ENCODE assay signal across 18 cellular contexts in genomic region chr7:33748793-33749192, GRCh38.
DNase-seq lines count a peak whose midpoint lies in the region; ATAC-seq and TF ChIP-seq lines count a peak whose summit lies in the region.
"Had no signal": no experiment of that assay in that cellular context is flagged by ENCODE, and none has a peak within 500 bp of the region (broad histone marks: within the 10 kb centered on the region; RNA-seq: fewer than 3 reads in every experiment).

No MANE protein-coding gene starts in this region.

- no peak overlapping the region for H4K91ac ChIP-seq in IMR-90 (ENCODE audit: insufficient read depth, low read depth, low read length)
- H4K91ac ChIP-seq in trophoblast cell (ENCODE audit: low read depth, low read length), result no peak overlapping the region

- no peak for ATAC-seq in IMR-90 (ENCODE audit: low read depth)
- no peak for ATAC-seq in activated CD4-positive, CD25-positive, alpha-beta regulatory T cell treated with anti-CD3 and anti-CD28 coated beads, Interleukin-2, amount 50 U/mL, for 24 hours
- ATAC-seq: SK-N-SH treated with all-trans-retinoic acid at 6 μM for 48 hours had no signal

- 71% methylated on average over 3 of the region's 7 CpGs; no CpG with 5 or more reads in 1 of the 2 experiments for WGBS in IMR-90 (ENCODE audit: extremely low coverage in 2 of 2, insufficient read length in 1 of 2), 2 experiments
- WGBS in trophoblast cell (ENCODE audit: extremely low coverage, insufficient coverage, insufficient read length), result no CpG with 5 or more reads among the region's 7 CpGs

- peaks cover 10% of the 10 kb centered on the region for H3K9me1 ChIP-seq in IMR-90 (ENCODE audit: insufficient read depth, low read length)

- H3K27ac ChIP-seq in IMR-90 (ENCODE audit: insufficient read depth, low read length) (no peak overlapping the region), trophoblast cell (ENCODE audit: low read depth, low read length) (no peak overlapping the region)

- TF ChIP-seq CTCF in IMR-90 (conservative IDR thresholded peaks at IDR 0.05; ENCODE audit: low read depth, low read length) (no peak), choroid plexus epithelial cell (conservative IDR thresholded peaks at IDR 0.05; ENCODE audit: low read depth, low read length) (no peak)

- H4K5ac ChIP-seq in IMR-90 (ENCODE audit: low read depth, low read length), result no peak overlapping the region

- H4K8ac ChIP-seq in IMR-90 (ENCODE audit: low read depth in 2 of 2, low read length in 2 of 2), result no peak overlapping the region
- H4K8ac ChIP-seq in trophoblast cell (ENCODE audit: low read depth, low read length), result no peak overlapping the region

- H4K20me1 ChIP-seq in IMR-90 (ENCODE audit: insufficient read depth, low read length), result no peaks in the 10 kb centered on the region; the same call in 1 of the 2 replicates

- H2BK20ac ChIP-seq in IMR-90 (ENCODE audit: low read depth, low read length), result no peak overlapping the region

- H3K14ac ChIP-seq in IMR-90 (replicated peaks; ENCODE audit: low read depth, low read length) (no peak overlapping the region), trophoblast cell (ENCODE audit: low read length) (no peak overlapping the region)

- H2AK5ac ChIP-seq in IMR-90 (ENCODE audit: low read depth, low read length), result peak overlapping the region; percentile 54; the same call in 1 of the 2 replicates
- no peak overlapping the region for H2AK5ac ChIP-seq in trophoblast cell (ENCODE audit: low read length)

- CTCF ChIA-PET in IMR-90 (lab: Yijun Ruan, JAX), result no interaction called here

- no peak overlapping the region for H3K56ac ChIP-seq in IMR-90 (ENCODE audit: extremely low read depth, insufficient read depth, low read length)

- no peak for TF ChIP-seq POLR2A in IMR-90 (IDR thresholded peaks at IDR 0.05; ENCODE audit: low read depth, low read length)

- DNase-seq in IMR-90, result no peak
- DNase-seq in M059J (ENCODE audit: low read depth), result peak; percentile 61
- DNase-seq in choroid plexus epithelial cell (ENCODE audit: low read depth), result peak; percentile 69
- peak; percentile 48 to 52 for DNase-seq in trophoblast cell
- DNase-seq in GDM1 (lab: John Stamatoyannopoulos, UW), result no peak
- DNase-seq in OCI-M1 (lab: John Stamatoyannopoulos, UW), result no peak
- DNase-seq: BE2C, DMS53, GF-D8, Kasumi-1, MM.1S, NCI-H1092, NCI-H1436, NCI-H187 treated with DMSO at 0.1 percent for 48 hours, NCI-H526, SIG-M5 had no signal

- no peak overlapping the region for H2BK12ac ChIP-seq in trophoblast cell (ENCODE audit: low read length)

- H3K9ac ChIP-seq in IMR-90 (ENCODE audit: low read depth, low read length) (no peak overlapping the region), trophoblast cell (ENCODE audit: low read length) (no peak overlapping the region)

- H3K4me2 ChIP-seq in IMR-90 (ENCODE audit: low read depth, low read length) (no peak overlapping the region), trophoblast cell (ENCODE audit: low read length) (no peak overlapping the region)

- no peak overlapping the region for H2BK5ac ChIP-seq in IMR-90 (ENCODE audit: low read depth, low read length, poor library complexity, severe bottlenecking)
- H2BK5ac ChIP-seq in trophoblast cell (ENCODE audit: low read depth, low read length, poor library complexity), result no peak overlapping the region

- intact Hi-C loops in IMR-90 (cut with micrococcal nuclease), result no loop called here

- no peaks in the 10 kb centered on the region for H3K79me2 ChIP-seq in trophoblast cell (ENCODE audit: control insufficient read depth, insufficient read depth, low read length, poor library complexity)

- no peaks in the 10 kb centered on the region for H3K36me3 ChIP-seq in IMR-90 (ENCODE audit: control insufficient read depth, insufficient read depth, low read length)
- H3K36me3 ChIP-seq in trophoblast cell (ENCODE audit: control insufficient read depth in 1 of 2, insufficient read depth in 2 of 2, low read length in 2 of 2), result no peaks in the 10 kb centered on the region
- H3K36me3 ChIP-seq: BE2C had no signal

- in situ Hi-C loops in IMR-90 (cut with MboI; ENCODE audit: low sequenced_read_pairs), result no loop called here

- H3K4me3 ChIP-seq in IMR-90 (ENCODE audit: insufficient read depth, low read depth, low read length) (no peak overlapping the region), choroid plexus epithelial cell (ENCODE audit: low read depth, low read length) (no peak overlapping the region), trophoblast cell (ENCODE audit: low read depth, low read length) (no peak overlapping the region)

- H2BK15ac ChIP-seq in IMR-90 (ENCODE audit: low read depth, low read length), result 0 out of 3 replicates have a peak overlapping the region, but pooled peaks have one; percentile 21

- BruUV-seq in IMR-90 (replicated peaks; lab: Mats Ljungman, UMichigan), result no TSS peak

- H2BK120ac ChIP-seq in IMR-90 (ENCODE audit: low read depth, low read length), result peak overlapping the region; percentile 33; the same call in 1 of the 2 replicates
- no peak overlapping the region for H2BK120ac ChIP-seq in trophoblast cell (ENCODE audit: insufficient read depth, low read length, poor library complexity)

- no peak overlapping the region for H3K18ac ChIP-seq in IMR-90 (ENCODE audit: low read depth, low read length)
- no peak overlapping the region for H3K18ac ChIP-seq in trophoblast cell (ENCODE audit: low read length)

- peak overlapping the region; percentile 40 for H2AFZ ChIP-seq in IMR-90 (replicated peaks; ENCODE audit: low read length, poor library complexity)
- no peak overlapping the region for H2AFZ ChIP-seq in trophoblast cell (ENCODE audit: insufficient read depth, low read length, poor library complexity)

- dilution Hi-C loops in IMR-90 (cut with HindIII; ENCODE audit: low sequenced_read_pairs, unreplicated experiment), result no loop called here

- H3K4ac ChIP-seq in IMR-90 (ENCODE audit: low read depth, low read length), result peak overlapping the region; percentile 75
- no peak overlapping the region for H3K4ac ChIP-seq in trophoblast cell (ENCODE audit: low read depth, low read length)

- peaks cover 9% of the 10 kb centered on the region for H3K4me1 ChIP-seq in IMR-90 (ENCODE audit: control insufficient read depth, insufficient read depth, low read length)
- H3K4me1 ChIP-seq in trophoblast cell (ENCODE audit: control insufficient read depth in 1 of 2, insufficient read depth in 2 of 2, low read length in 2 of 2), result peaks cover 0 to 3% of the 10 kb centered on the region in 2 experiments
- H3K4me1 ChIP-seq: BE2C had no signal

- TF ChIP-seq RAD21 in IMR-90 (IDR thresholded peaks at IDR 0.05; ENCODE audit: low read length), result no peak

- no peaks in the 10 kb centered on the region for H3K27me3 ChIP-seq in IMR-90 (ENCODE audit: control insufficient read depth, insufficient read depth, low read length)
- no peaks in the 10 kb centered on the region for H3K27me3 ChIP-seq in trophoblast cell (ENCODE audit: insufficient read depth, low read length)
- H3K27me3 ChIP-seq: BE2C had no signal

- H4K12ac ChIP-seq in trophoblast cell (ENCODE audit: low read depth, low read length), result no peak overlapping the region

- POLR2A ChIA-PET in IMR-90 (lab: Charles Lee; ENCODE audit: unreplicated experiment), result no interaction called here

- H3K9me3 ChIP-seq in IMR-90 (ENCODE audit: control insufficient read depth, insufficient read depth, low read length), result no peaks in the 10 kb centered on the region
- peaks cover 2% of the 10 kb centered on the region for H3K9me3 ChIP-seq in trophoblast cell (ENCODE audit: insufficient read depth, low read depth, low read length)
- H3K9me3 ChIP-seq: BE2C had no signal

- peak overlapping the region; percentile 32 for H2AK9ac ChIP-seq in IMR-90 (replicated peaks; ENCODE audit: low read depth, low read length, poor library complexity)

- H3K23ac ChIP-seq in IMR-90 (ENCODE audit: low read depth, low read length) (no peak overlapping the region), trophoblast cell (ENCODE audit: low read length) (no peak overlapping the region)

- H3K79me1 ChIP-seq in IMR-90 (ENCODE audit: low read depth in 1 of 2, low read length in 2 of 2), result no peaks in the 10 kb centered on the region
- H3K79me1 ChIP-seq in trophoblast cell (ENCODE audit: low read length), result no peaks in the 10 kb centered on the region

TF ChIP-seq in IMR-90, 13 proteins besides CTCF, POLR2A, EP300 and RAD21:
- no peak for TF ChIP-seq BHLHE40 (IDR thresholded peaks at IDR 0.05; ENCODE audit: low read depth, low read length)
- no peak for TF ChIP-seq RFX5 (IDR thresholded peaks at IDR 0.05; ENCODE audit: low read depth, low read length)
- no peak for TF ChIP-seq MAFK (IDR thresholded peaks at IDR 0.05; ENCODE audit: low read depth, low read length)
- TF ChIP-seq NFE2L2 (IDR thresholded peaks at IDR 0.05; ENCODE audit: low read depth, low read length), result no peak
- no peak for TF ChIP-seq RCOR1 (IDR thresholded peaks at IDR 0.05; ENCODE audit: insufficient replicate concordance, low read length)
- no peak for TF ChIP-seq CEBPB (IDR thresholded peaks at IDR 0.05; ENCODE audit: low read depth, low read length)
TF ChIP-seq in IMR-90: peak in this region for 0.

Comparison
In these comparisons a context has a peak if more than half of its experiments do, and no peak if none do; other contexts are left out.
1. DNase-seq: peak in M059J (single experiment), choroid plexus epithelial cell (single experiment) and trophoblast cell (2 of 2); none in IMR-90 (single experiment), GDM1 (single experiment) and OCI-M1 (single experiment).